Comparison of ENCODE assay signal across 1 cellular context in genomic region chr17:63477471-63478440, GRCh38.
TF ChIP-seq lines count a peak whose summit lies in the region.

No MANE protein-coding gene starts in this region.

TF ChIP-seq in WTC11, 78 proteins besides CTCF, POLR2A, EP300 and RAD21 (continued from another document):
- TF ChIP-seq FOXP4 (CRISPR knock-in tag; IDR thresholded peaks at IDR 0.05) (peak; percentile 17; the same call in 1 of the 2 replicates), CREM (CRISPR knock-in tag; IDR thresholded peaks at IDR 0.05) (no peak), ZNF219 (CRISPR knock-in tag; IDR thresholded peaks at IDR 0.05; ENCODE audit: borderline replicate concordance) (no peak), TP53 (CRISPR knock-in tag; IDR thresholded peaks at IDR 0.05) (peak; percentile 35; the same call in 1 of the 2 replicates), FOXK1 (CRISPR knock-in tag; IDR thresholded peaks at IDR 0.05) (0 out of 2 replicates have a peak, but pooled peaks have one; percentile 9), TCF7 (CRISPR knock-in tag; IDR thresholded peaks at IDR 0.05; ENCODE audit: low read depth) (no peak), ARID4B (CRISPR knock-in tag; IDR thresholded peaks at IDR 0.05; ENCODE audit: borderline replicate concordance) (0 out of 2 replicates have a peak, but pooled peaks have one; percentile 4), PREB (CRISPR knock-in tag; IDR thresholded peaks at IDR 0.05; ENCODE audit: borderline replicate concordance) (no peak), GABPB1 (CRISPR knock-in tag; IDR thresholded peaks at IDR 0.05) (no peak), ETV6 (CRISPR knock-in tag; IDR thresholded peaks at IDR 0.05) (0 out of 2 replicates have a peak, but pooled peaks have one; percentile 53), CREB1 (CRISPR knock-in tag; IDR thresholded peaks at IDR 0.05) (no peak), ZNF416 (CRISPR knock-in tag; IDR thresholded peaks at IDR 0.05) (no peak), CBFB (CRISPR knock-in tag; IDR thresholded peaks at IDR 0.05; ENCODE audit: low read depth) (0 out of 2 replicates have a peak, but pooled peaks have one; percentile 25), ZNF423 (CRISPR knock-in tag; IDR thresholded peaks at IDR 0.05) (peak; percentile 87), ZNF232 (CRISPR knock-in tag; IDR thresholded peaks at IDR 0.05) (no peak)
- TF ChIP-seq, protein P1, sequence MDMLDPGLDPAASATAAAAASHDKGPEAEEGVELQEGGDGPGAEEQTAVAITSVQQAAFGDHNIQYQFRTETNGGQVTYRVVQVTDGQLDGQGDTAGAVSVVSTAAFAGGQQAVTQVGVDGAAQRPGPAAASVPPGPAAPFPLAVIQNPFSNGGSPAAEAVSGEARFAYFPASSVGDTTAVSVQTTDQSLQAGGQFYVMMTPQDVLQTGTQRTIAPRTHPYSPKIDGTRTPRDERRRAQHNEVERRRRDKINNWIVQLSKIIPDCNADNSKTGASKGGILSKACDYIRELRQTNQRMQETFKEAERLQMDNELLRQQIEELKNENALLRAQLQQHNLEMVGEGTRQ (CRISPR knock-in tag; IDR thresholded peaks at IDR 0.05) = no peak; the same call in 1 of the 2 replicates
TF ChIP-seq in WTC11: peak in this region for 8.
